In genomic region chr16:73191111-73192046, GRCh38 we compare ENCODE assay signal across 21 cellular contexts.
"Had no signal": no experiment of that assay in that cellular context is flagged by ENCODE, and none has a peak within 500 bp of the region (broad histone marks: within the 10 kb centered on the region; RNA-seq: fewer than 3 reads in every experiment).

No MANE protein-coding gene starts in this region.

- H3K27me3 ChIP-seq: pancreas, testis, uterus had no signal

- H3K4me3 Mint-ChIP-seq: activated CD4-positive, alpha-beta memory T cell treated with anti-CD3 and anti-CD28 coated beads for 36 hours; activated naive CD8-positive, alpha-beta T cell treated with anti-CD3 and anti-CD28 coated beads for 36 hours; naive thymus-derived CD8-positive, alpha-beta T cell; T-helper 17 cell had no signal

- DNase-seq: activated CD4-positive, alpha-beta memory T cell treated with anti-CD3 and anti-CD28 coated beads for 36 hours; activated CD4-positive, alpha-beta T cell treated with anti-CD3 and anti-CD28 coated beads for 48 hours; activated naive CD4-positive, alpha-beta T cell treated with Interleukin-2 at 50 U/mL for 16 hours; activated naive CD8-positive, alpha-beta T cell treated with anti-CD3 and anti-CD28 coated beads for 36 hours; activated T-cell treated with anti-CD3 and anti-CD28 coated beads, Interleukin-2, amount 50 U/mL, for 48 hours; foreskin fibroblast; hippocampal formation; left ventricle myocardium inferior; naive thymus-derived CD8-positive, alpha-beta T cell; pancreas; right cardiac atrium; stimulated activated CD4-positive, alpha-beta T cell treated with anti-CD3 and anti-CD28 coated beads, Interleukin-12 subunit alpha, Interleukin-12 subunit beta, amount 100 ng/mL, for 4 hours; T-helper 17 cell; testis; trophoblast cell; uterus had no signal

- H3K36me3 Mint-ChIP-seq: activated CD4-positive, alpha-beta memory T cell treated with anti-CD3 and anti-CD28 coated beads for 36 hours; activated naive CD8-positive, alpha-beta T cell treated with anti-CD3 and anti-CD28 coated beads for 36 hours; naive thymus-derived CD8-positive, alpha-beta T cell had no signal

- H3K27me3 Mint-ChIP-seq: activated CD4-positive, alpha-beta memory T cell treated with anti-CD3 and anti-CD28 coated beads for 36 hours; activated naive CD8-positive, alpha-beta T cell treated with anti-CD3 and anti-CD28 coated beads for 36 hours; T-helper 17 cell had no signal

- ATAC-seq: naive thymus-derived CD8-positive, alpha-beta T cell; pancreas; right cardiac atrium; T-helper 17 cell had no signal

- FAIRE-seq: bronchial epithelial cell, pancreas had no signal

- H3K4me3 ChIP-seq: coronary artery, left ventricle myocardium inferior, pancreas, psoas muscle, testis, uterus had no signal

- H3K4me1 ChIP-seq: left ventricle myocardium inferior, pancreas, psoas muscle, uterus had no signal

- H3K36me3 ChIP-seq: left ventricle myocardium inferior, neutrophil, pancreas, uterus had no signal

- H3K9me3 Mint-ChIP-seq: activated CD4-positive, alpha-beta memory T cell treated with anti-CD3 and anti-CD28 coated beads for 36 hours; activated naive CD8-positive, alpha-beta T cell treated with anti-CD3 and anti-CD28 coated beads for 36 hours had no signal

- H3K27ac Mint-ChIP-seq: activated CD4-positive, alpha-beta memory T cell treated with anti-CD3 and anti-CD28 coated beads for 36 hours; activated naive CD8-positive, alpha-beta T cell treated with anti-CD3 and anti-CD28 coated beads for 36 hours; T-helper 17 cell had no signal

- H3K27ac ChIP-seq: epithelial cell of prostate, left ventricle myocardium inferior, neutrophil, pancreas, testis, uterus had no signal

- H3K9me3 ChIP-seq: left ventricle myocardium inferior, neutrophil, pancreas, psoas muscle, testis, uterus had no signal

- H3K4me1 Mint-ChIP-seq: activated naive CD8-positive, alpha-beta T cell treated with anti-CD3 and anti-CD28 coated beads for 36 hours; naive thymus-derived CD8-positive, alpha-beta T cell; T-helper 17 cell had no signal
